19 cellular contexts compared by ENCODE assay signal in the genomic region with DNA sequence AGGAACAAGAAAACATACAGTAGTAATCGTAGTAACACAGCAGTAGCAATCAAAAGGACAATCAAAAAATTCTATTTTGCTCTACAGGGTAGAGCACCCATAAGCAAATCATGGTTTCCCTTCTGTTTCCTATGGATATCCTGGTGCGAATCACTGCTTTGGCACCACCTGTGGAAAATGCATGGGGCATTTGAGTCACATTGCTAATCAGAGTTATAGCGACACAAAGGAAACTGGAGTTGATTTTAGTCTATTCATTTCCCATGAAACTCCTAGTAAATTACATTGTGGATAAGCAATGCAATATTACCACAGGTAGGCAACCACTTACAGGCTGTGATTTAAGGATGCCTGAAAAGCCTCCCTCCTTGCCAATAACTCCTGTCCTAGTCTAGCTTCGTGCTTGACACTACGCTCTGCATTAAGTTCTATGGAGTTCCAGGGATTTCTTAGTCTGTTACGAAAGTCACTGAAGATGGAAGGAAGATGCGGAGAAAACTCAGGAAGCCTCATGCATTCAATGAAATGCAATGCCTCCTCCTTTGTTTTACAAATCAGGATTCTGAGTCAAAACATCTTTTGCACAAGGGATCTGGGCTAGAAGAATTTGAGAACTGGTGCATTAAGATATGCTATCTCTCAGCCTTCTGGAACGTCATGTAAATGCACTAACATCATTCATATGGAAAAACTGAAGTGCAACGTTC.
"Had no signal": no experiment of that assay in that cellular context is flagged by ENCODE, and none has a peak within 500 bp of the region (broad histone marks: within the 10 kb centered on the region; RNA-seq: fewer than 3 reads in every experiment).

No MANE protein-coding gene starts in this region.

- H3K36me3 ChIP-seq: left ventricle myocardium inferior, stomach, thoracic aorta had no signal

- ATAC-seq: activated CD8-positive, alpha-beta T cell treated with anti-CD3 and anti-CD28 coated beads, Interleukin-2, amount 10 ng/mL, durations not matched to agents 7 days and 5 days; activated naive CD8-positive, alpha-beta T cell treated with anti-CD3 and anti-CD28 coated beads, Interleukin-2, amount 50 U/mL, for 24 hours; T-cell had no signal

- H3K9me3 ChIP-seq: left ventricle myocardium inferior, stomach, thoracic aorta had no signal

- H3K27ac ChIP-seq: coronary artery, stomach, VCaP had no signal

- DNase-seq: activated CD4-positive, alpha-beta T cell treated with anti-CD3 and anti-CD28 coated beads for 4 hours; activated CD8-positive, alpha-beta memory T cell treated with anti-CD3 and anti-CD28 coated beads, Interleukin-2, amount 50 U/mL, for 48 hours; activated CD8-positive, alpha-beta T cell treated with anti-CD3 and anti-CD28 coated beads, Interleukin-2, amount 10 ng/mL, durations not matched to agents 7 days and 5 days; activated naive CD4-positive, alpha-beta T cell; activated naive CD8-positive, alpha-beta T cell treated with anti-CD3 and anti-CD28 coated beads, Interleukin-2, amount 50 U/mL, for 24 hours; central memory CD4-positive, alpha-beta T cell; effector memory CD4-positive, alpha-beta T cell; erythroblast; hypothalamus; islet precursor cell; left ventricle myocardium inferior; mesenchymal stem cell; nephron progenitor cell; stomach; T-cell; T1000 had no signal

- H3K4me3 ChIP-seq: coronary artery, left ventricle myocardium inferior, stomach, thoracic aorta had no signal
